Comparison of ENCODE assay signal across 8 cellular contexts in the genomic region with DNA sequence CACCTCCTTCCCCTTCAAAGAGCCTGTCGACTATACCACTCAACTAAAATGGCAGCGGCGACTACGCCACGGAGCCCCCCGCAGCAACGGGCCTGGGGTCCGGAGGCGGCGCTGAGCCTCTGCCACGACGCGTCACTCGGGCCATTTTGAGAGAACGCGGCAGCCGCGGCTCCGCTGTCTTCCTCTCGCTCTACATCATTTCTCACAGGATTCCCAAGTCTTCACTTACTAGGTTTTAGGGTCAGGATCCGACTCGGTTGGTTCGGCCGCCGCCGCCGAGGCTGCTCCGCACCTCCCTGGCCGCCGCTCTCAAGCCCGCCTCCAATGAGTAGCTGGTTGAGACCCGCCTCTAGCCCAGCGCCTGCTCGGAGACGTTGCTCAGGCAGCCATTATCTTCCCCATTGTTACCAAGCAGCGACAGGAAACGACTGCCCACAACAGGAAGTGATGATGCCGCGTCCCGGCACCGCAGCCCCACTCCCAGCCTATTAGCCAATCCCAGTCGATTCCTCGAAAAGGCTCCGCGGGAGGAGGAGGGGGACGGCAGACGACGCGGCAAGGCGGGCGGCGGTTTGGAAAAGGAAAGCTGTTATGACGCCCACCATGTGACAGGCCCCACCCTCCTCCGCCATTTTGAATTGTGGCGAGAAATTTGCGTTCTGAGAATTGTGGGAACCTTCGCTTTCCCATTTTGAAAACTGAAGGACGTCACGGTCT. TPM values are rescaled to one million over a fixed set of nuclear protein-coding genes. Genes with fewer than 3 reads are reported as not detected.
A peak's percentile ranks its signal among the peaks of the same experiment; 100 is the strongest.
DNase-seq lines count a peak whose midpoint lies in the region; ATAC-seq lines count a peak whose summit lies in the region.

A gene with protein sequence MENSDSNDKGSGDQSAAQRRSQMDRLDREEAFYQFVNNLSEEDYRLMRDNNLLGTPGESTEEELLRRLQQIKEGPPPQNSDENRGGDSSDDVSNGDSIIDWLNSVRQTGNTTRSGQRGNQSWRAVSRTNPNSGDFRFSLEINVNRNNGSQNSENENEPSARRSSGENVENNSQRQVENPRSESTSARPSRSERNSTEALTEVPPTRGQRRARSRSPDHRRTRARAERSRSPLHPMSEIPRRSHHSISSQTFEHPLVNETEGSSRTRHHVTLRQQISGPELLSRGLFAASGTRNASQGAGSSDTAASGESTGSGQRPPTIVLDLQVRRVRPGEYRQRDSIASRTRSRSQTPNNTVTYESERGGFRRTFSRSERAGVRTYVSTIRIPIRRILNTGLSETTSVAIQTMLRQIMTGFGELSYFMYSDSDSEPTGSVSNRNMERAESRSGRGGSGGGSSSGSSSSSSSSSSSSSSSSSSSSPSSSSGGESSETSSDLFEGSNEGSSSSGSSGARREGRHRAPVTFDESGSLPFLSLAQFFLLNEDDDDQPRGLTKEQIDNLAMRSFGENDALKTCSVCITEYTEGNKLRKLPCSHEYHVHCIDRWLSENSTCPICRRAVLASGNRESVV (minus strand): TSS at position 432 of the 717 bp plus-strand sequence. CDS start 18,647 bp downstream, outside the sequence.

- H3K9me3 Mint-ChIP-seq in dendritic cell treated with granulocyte-macrophage colony-stimulating factor and Interleukin-4, amounts not matched to agents 40 ng/mL and 50 ng/mL, for 4 days, result no peaks in the 10 kb centered on the region

- H3K36me3 Mint-ChIP-seq in dendritic cell treated with granulocyte-macrophage colony-stimulating factor and Interleukin-4, amounts not matched to agents 40 ng/mL and 50 ng/mL, for 4 days (ENCODE audit: low read depth), result peaks cover 28% of the 10 kb centered on the region

- DNase-seq in C1 segment of cervical spinal cord (lab: John Stamatoyannopoulos, UW) (peak; percentile 49 to 93 (median 84)), NCI-H748 treated with DMSO at 0.1 percent for 48 hours (lab: John Stamatoyannopoulos, UW) (peak; percentile 85), left lobe of liver (ENCODE audit: low spot score) (peak; percentile 91)
- DNase-seq in activated CD4-positive, alpha-beta T cell treated with anti-CD3 and anti-CD28 coated beads, Interleukin-2, amount 50 U/mL, for 24 hours (ENCODE audit: low read depth in 1 of 2, low spot score in 1 of 2), result peak; percentile 67 to 88
- peak; percentile 85 for DNase-seq in stimulated activated CD4-positive, alpha-beta T cell treated with anti-CD3 and anti-CD28 coated beads, Interleukin-2, amount 100 ng/mL, for 4 hours (ENCODE audit: low read depth)

- no peaks in the 10 kb centered on the region for H3K27me3 Mint-ChIP-seq in dendritic cell treated with granulocyte-macrophage colony-stimulating factor and Interleukin-4, amounts not matched to agents 40 ng/mL and 50 ng/mL, for 4 days

- intact Hi-C loops in dendritic cell treated with granulocyte-macrophage colony-stimulating factor and Interleukin-4, amounts not matched to agents 40 ng/mL and 50 ng/mL, for 4 days (cut with micrococcal nuclease), result loop anchor here (5.0 to 10.0 kb wide), 3 partner anchors 322 to 670 kb away; a partner anchor contains a TSS

- ATAC-seq in GM19372 (IDR thresholded peaks at IDR 0.05; ENCODE audit: low read depth, unreplicated experiment) (peak; percentile 92), HG03558 (IDR thresholded peaks at IDR 0.05; ENCODE audit: extremely low read depth, unreplicated experiment) (peak; percentile 91), left lobe of liver (peak; percentile 99)

- peak within 1 kb of the TSS; percentile 100 for H3K27ac Mint-ChIP-seq in dendritic cell treated with granulocyte-macrophage colony-stimulating factor and Interleukin-4, amounts not matched to agents 40 ng/mL and 50 ng/mL, for 4 days

- H3K4me1 Mint-ChIP-seq in dendritic cell treated with granulocyte-macrophage colony-stimulating factor and Interleukin-4, amounts not matched to agents 40 ng/mL and 50 ng/mL, for 4 days (ENCODE audit: low read depth), result no peaks in the 10 kb centered on the region

- peak within 1 kb of the TSS; percentile 100 for H3K4me3 Mint-ChIP-seq in dendritic cell treated with granulocyte-macrophage colony-stimulating factor and Interleukin-4, amounts not matched to agents 40 ng/mL and 50 ng/mL, for 4 days

RNA-seq across cellular contexts. Expression of the gene that starts here (rescaled TPM):
- total RNA-seq in left lobe of liver, result 8.6 TPM

Comparison
In these comparisons a context has a peak if more than half of its experiments do, and no peak if none do; other contexts are left out.
1. Peak in every context shown above with its lines: DNase-seq and ATAC-seq.